In genomic region chr5:151110122-151110681, GRCh38 we compare ENCODE assay signal across 1 cellular context.
A peak's percentile ranks its signal among the peaks of the same experiment; 100 is the strongest.
TF ChIP-seq lines count a peak whose summit lies in the region.

No MANE protein-coding gene starts in this region.

TF ChIP-seq in GM12878, 131 proteins besides CTCF, POLR2A, EP300 and RAD21:
- TF ChIP-seq SREBF2 (IDR thresholded peaks at IDR 0.05; ENCODE audit: low read length) (no peak), ZBED1 (IDR thresholded peaks at IDR 0.05; ENCODE audit: borderline replicate concordance) (peak; percentile 38; the same call in 1 of the 2 replicates), YY1 (IDR thresholded peaks at IDR 0.05; ENCODE audit: low read depth, low read length) (0 out of 2 replicates have a peak, but pooled peaks have one; percentile 1), ASH2L (IDR thresholded peaks at IDR 0.05; ENCODE audit: borderline replicate concordance, low read depth) (no peak), JUNB (IDR thresholded peaks at IDR 0.05) (peak; percentile 69), NFIC (IDR thresholded peaks at IDR 0.05; ENCODE audit: low read depth, low read length) (peak; percentile 22; the same call in 1 of the 2 replicates), MEF2A (IDR thresholded peaks at IDR 0.05; ENCODE audit: insufficient read depth, low read depth, low read length) (peak; percentile 85), RUNX3 (IDR thresholded peaks at IDR 0.05; ENCODE audit: low read length) (peak; percentile 77), EED (IDR thresholded peaks at IDR 0.05; ENCODE audit: low read depth) (peak; percentile 18; the same call in 1 of the 2 replicates), CBFB (IDR thresholded peaks at IDR 0.05; ENCODE audit: low read depth) (peak; percentile 11; the same call in 1 of the 2 replicates)
- TF ChIP-seq, protein P1, sequence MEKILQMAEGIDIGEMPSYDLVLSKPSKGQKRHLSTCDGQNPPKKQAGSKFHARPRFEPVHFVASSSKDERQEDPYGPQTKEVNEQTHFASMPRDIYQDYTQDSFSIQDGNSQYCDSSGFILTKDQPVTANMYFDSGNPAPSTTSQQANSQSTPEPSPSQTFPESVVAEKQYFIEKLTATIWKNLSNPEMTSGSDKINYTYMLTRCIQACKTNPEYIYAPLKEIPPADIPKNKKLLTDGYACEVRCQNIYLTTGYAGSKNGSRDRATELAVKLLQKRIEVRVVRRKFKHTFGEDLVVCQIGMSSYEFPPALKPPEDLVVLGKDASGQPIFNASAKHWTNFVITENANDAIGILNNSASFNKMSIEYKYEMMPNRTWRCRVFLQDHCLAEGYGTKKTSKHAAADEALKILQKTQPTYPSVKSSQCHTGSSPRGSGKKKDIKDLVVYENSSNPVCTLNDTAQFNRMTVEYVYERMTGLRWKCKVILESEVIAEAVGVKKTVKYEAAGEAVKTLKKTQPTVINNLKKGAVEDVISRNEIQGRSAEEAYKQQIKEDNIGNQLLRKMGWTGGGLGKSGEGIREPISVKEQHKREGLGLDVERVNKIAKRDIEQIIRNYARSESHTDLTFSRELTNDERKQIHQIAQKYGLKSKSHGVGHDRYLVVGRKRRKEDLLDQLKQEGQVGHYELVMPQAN (conservative IDR thresholded peaks at IDR 0.05): no peak
